In the genomic region with DNA sequence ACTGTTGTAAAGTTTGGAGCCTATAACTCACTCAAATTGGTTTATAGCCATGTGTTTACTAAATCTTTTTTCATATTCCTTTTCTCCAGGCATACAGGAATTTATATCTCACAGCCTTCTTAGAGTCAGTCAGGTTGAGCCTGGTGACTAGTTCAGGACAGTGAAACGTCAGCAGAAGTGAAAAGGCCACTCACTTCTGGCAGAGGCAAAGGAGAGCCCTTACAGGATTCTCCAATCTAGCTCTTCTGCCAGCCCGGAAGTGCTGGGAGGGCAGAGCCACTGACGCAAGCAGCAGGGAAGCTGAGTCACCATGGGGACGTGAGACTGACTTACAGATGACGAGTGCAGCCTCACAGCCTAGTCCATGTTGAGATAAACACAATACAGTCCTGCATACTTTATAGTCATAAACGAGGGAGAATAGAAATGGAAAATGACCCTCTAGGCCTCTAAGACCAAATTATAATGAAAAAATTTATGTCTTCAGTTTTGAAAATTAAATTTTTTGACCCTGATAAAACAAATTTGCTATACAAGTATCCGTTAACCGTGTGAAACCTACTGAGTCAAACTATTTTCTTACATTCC, we compare ENCODE assay signal across 1 cellular context.
A peak's percentile ranks its signal among the peaks of the same experiment; 100 is the strongest.
TF ChIP-seq lines count a peak whose summit lies in the region.

No MANE protein-coding gene starts in this region.

TF ChIP-seq in HepG2, 621 proteins besides CTCF, POLR2A, EP300 and RAD21 (continued from another document and continues in another):
- peak; percentile 41; the same call in 1 of the 2 replicates for TF ChIP-seq THRA (CRISPR knock-in tag; IDR thresholded peaks at IDR 0.05; ENCODE audit: borderline replicate concordance)
- peak; percentile 24; the same call in 1 of the 2 replicates for TF ChIP-seq ARID3A (IDR thresholded peaks at IDR 0.05; ENCODE audit: low read depth, low read length)
- TF ChIP-seq RBFOX2 (IDR thresholded peaks at IDR 0.05; ENCODE audit: low read depth, low read length), result 0 out of 2 replicates have a peak, but pooled peaks have one; percentile 28
- TF ChIP-seq SIX4 (CRISPR knock-in tag; IDR thresholded peaks at IDR 0.05), result 0 out of 2 replicates have a peak, but pooled peaks have one; percentile 46
- TF ChIP-seq ZZZ3 (CRISPR knock-in tag; IDR thresholded peaks at IDR 0.05; ENCODE audit: borderline replicate concordance), result no peak
- peak; percentile 58 for TF ChIP-seq BCL6 (CRISPR knock-in tag; IDR thresholded peaks at IDR 0.05)
- TF ChIP-seq FOXK1 (CRISPR knock-in tag; IDR thresholded peaks at IDR 0.05; ENCODE audit: borderline replicate concordance, low read depth), result peak; percentile 78
- TF ChIP-seq ZSCAN22 (CRISPR knock-in tag; IDR thresholded peaks at IDR 0.05), result no peak
- peak; percentile 92 for TF ChIP-seq ATF1 (CRISPR knock-in tag; IDR thresholded peaks at IDR 0.05)
- TF ChIP-seq TBP (CRISPR knock-in tag; IDR thresholded peaks at IDR 0.05), result no peak
- no peak for TF ChIP-seq ZNF768 (CRISPR knock-in tag; IDR thresholded peaks at IDR 0.05)
- TF ChIP-seq, protein P1, sequence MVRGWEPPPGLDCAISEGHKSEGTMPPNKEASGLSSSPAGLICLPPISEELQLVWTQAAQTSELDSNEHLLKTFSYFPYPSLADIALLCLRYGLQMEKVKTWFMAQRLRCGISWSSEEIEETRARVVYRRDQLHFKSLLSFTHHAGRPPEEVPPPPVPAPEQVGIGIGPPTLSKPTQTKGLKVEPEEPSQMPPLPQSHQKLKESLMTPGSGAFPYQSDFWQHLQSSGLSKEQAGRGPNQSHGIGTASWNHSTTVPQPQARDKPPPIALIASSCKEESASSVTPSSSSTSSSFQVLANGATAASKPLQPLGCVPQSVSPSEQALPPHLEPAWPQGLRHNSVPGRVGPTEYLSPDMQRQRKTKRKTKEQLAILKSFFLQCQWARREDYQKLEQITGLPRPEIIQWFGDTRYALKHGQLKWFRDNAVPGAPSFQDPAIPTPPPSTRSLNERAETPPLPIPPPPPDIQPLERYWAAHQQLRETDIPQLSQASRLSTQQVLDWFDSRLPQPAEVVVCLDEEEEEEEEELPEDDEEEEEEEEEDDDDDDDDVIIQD (CRISPR knock-in tag; IDR thresholded peaks at IDR 0.05; ENCODE audit: low read depth), result peak; percentile 69
- peak; percentile 69; the same call in 1 of the 2 replicates for TF ChIP-seq ZNF766 (CRISPR knock-in tag; IDR thresholded peaks at IDR 0.05; ENCODE audit: borderline replicate concordance)
- no peak for TF ChIP-seq TCF7L2 (IDR thresholded peaks at IDR 0.05; ENCODE audit: low read depth, low read length)
- TF ChIP-seq PRDM15 (CRISPR knock-in tag; IDR thresholded peaks at IDR 0.05), result no peak
- TF ChIP-seq ZNF33A (CRISPR knock-in tag; IDR thresholded peaks at IDR 0.05; ENCODE audit: borderline replicate concordance), result no peak
- no peak for TF ChIP-seq SATB2 (CRISPR knock-in tag; IDR thresholded peaks at IDR 0.05)
- 0 out of 2 replicates have a peak, but pooled peaks have one; percentile 33 for TF ChIP-seq FOXP4 (CRISPR knock-in tag; IDR thresholded peaks at IDR 0.05)
- peak; percentile 82 for TF ChIP-seq SALL1 (CRISPR knock-in tag; IDR thresholded peaks at IDR 0.05)
- TF ChIP-seq XBP1 (CRISPR knock-in tag; IDR thresholded peaks at IDR 0.05), result peak; percentile 37; the same call in 1 of the 2 replicates
- peak; percentile 43; the same call in 1 of the 2 replicates for TF ChIP-seq RFX1 (IDR thresholded peaks at IDR 0.05)
- no peak for TF ChIP-seq ZNF746 (CRISPR knock-in tag; IDR thresholded peaks at IDR 0.05)
- no peak for TF ChIP-seq CCAR2 (optimal IDR thresholded peaks at IDR 0.05; ENCODE audit: low read depth, low read length)
- no peak for TF ChIP-seq ZBTB46 (CRISPR knock-in tag; IDR thresholded peaks at IDR 0.05; ENCODE audit: borderline replicate concordance)
- 0 out of 2 replicates have a peak, but pooled peaks have one; percentile 53 for TF ChIP-seq ZNF644 (CRISPR knock-in tag; IDR thresholded peaks at IDR 0.05; ENCODE audit: low read depth)
- TF ChIP-seq TAF1 (CRISPR knock-in tag; IDR thresholded peaks at IDR 0.05), result peak; percentile 56
- TF ChIP-seq ZNF672 (CRISPR knock-in tag; IDR thresholded peaks at IDR 0.05), result no peak
- TF ChIP-seq NFE2L2 (IDR thresholded peaks at IDR 0.05; ENCODE audit: low read length), result peak; percentile 81
- TF ChIP-seq ATM (IDR thresholded peaks at IDR 0.05; ENCODE audit: borderline replicate concordance), result no peak
- no peak for TF ChIP-seq GPN1 (CRISPR knock-in tag; IDR thresholded peaks at IDR 0.05; ENCODE audit: borderline replicate concordance)
- peak; percentile 36; the same call in 1 of the 2 replicates for TF ChIP-seq ZNF792 (CRISPR knock-in tag; IDR thresholded peaks at IDR 0.05)
- peak; percentile 74; the same call in 1 of the 2 replicates for TF ChIP-seq KDM4B (CRISPR knock-in tag; IDR thresholded peaks at IDR 0.05)
- no peak for TF ChIP-seq ZNF552 (CRISPR knock-in tag; IDR thresholded peaks at IDR 0.05; ENCODE audit: borderline replicate concordance)
- TF ChIP-seq E2F5 (CRISPR knock-in tag; conservative IDR thresholded peaks at IDR 0.05), result no peak
- TF ChIP-seq RFXAP (CRISPR knock-in tag; IDR thresholded peaks at IDR 0.05; ENCODE audit: borderline replicate concordance), result no peak
- TF ChIP-seq ZNF160 (CRISPR knock-in tag; IDR thresholded peaks at IDR 0.05), result no peak
- no peak for TF ChIP-seq TCF7 (IDR thresholded peaks at IDR 0.05; ENCODE audit: low read depth)
- TF ChIP-seq NFKBIZ (CRISPR knock-in tag; IDR thresholded peaks at IDR 0.05), result 0 out of 2 replicates have a peak, but pooled peaks have one; percentile 58
- TF ChIP-seq ZBTB1 (CRISPR knock-in tag; IDR thresholded peaks at IDR 0.05; ENCODE audit: borderline replicate concordance), result no peak
- TF ChIP-seq PCBP1 (IDR thresholded peaks at IDR 0.05; ENCODE audit: borderline replicate concordance, low read depth, low read length), result no peak
- TF ChIP-seq MAF1 (CRISPR knock-in tag; IDR thresholded peaks at IDR 0.05; ENCODE audit: borderline replicate concordance), result no peak
- TF ChIP-seq MZF1 (CRISPR knock-in tag; IDR thresholded peaks at IDR 0.05; ENCODE audit: borderline replicate concordance), result no peak
- no peak for TF ChIP-seq MTF2 (CRISPR knock-in tag; IDR thresholded peaks at IDR 0.05; ENCODE audit: borderline replicate concordance)
- peak; percentile 57; the same call in 1 of the 2 replicates for TF ChIP-seq FOXJ3 (CRISPR knock-in tag; IDR thresholded peaks at IDR 0.05; ENCODE audit: borderline replicate concordance)
- no peak for TF ChIP-seq ZNF724P (CRISPR knock-in tag; IDR thresholded peaks at IDR 0.05; ENCODE audit: borderline replicate concordance)
- TF ChIP-seq ARNT (IDR thresholded peaks at IDR 0.05), result no peak
- TF ChIP-seq ZNF589 (CRISPR knock-in tag; conservative IDR thresholded peaks at IDR 0.05), result no peak
- TF ChIP-seq CHD2 (IDR thresholded peaks at IDR 0.05; ENCODE audit: low read depth, low read length), result no peak
- no peak for TF ChIP-seq ZSCAN31 (CRISPR knock-in tag; IDR thresholded peaks at IDR 0.05; ENCODE audit: low read depth)
